Comparison of ENCODE assay signal across 22 cellular contexts in genomic region chr18:74197705-74198341, GRCh38. TPM values are rescaled to one million over a fixed set of nuclear protein-coding genes. Genes with fewer than 3 reads are reported as not detected.
DNase-seq lines count a peak whose midpoint lies in the region; ATAC-seq, FAIRE-seq and TF ChIP-seq lines count a peak whose summit lies in the region.
"Had no signal": no experiment of that assay in that cellular context is flagged by ENCODE, and none has a peak within 500 bp of the region (broad histone marks: within the 10 kb centered on the region; RNA-seq: fewer than 3 reads in every experiment).

No MANE protein-coding gene starts in this region.

- H3K27ac Mint-ChIP-seq in Calu3 (ENCODE audit: unreplicated experiment) (no peak overlapping the region), T-helper 17 cell (no peak overlapping the region)
- H3K27ac Mint-ChIP-seq: activated CD8-positive, alpha-beta T cell treated with anti-CD3 and anti-CD28 coated beads for 36 hours; T-cell had no signal

- intact Hi-C loops in Calu3 (cut with micrococcal nuclease; ENCODE audit: unreplicated experiment) (loop anchor here (2.0 to 5.0 kb wide), 3 partner anchors 37 to 294 kb away; partner anchors contain the start of gene CYB5A), left colon (cut with DNase I, micrococcal nuclease) (loop anchor here (2.0 to 10.0 kb wide), 2 partner anchors 143 to 147 kb away; no protein-coding TSS in a partner anchor), pancreas (cut with DNase I) (loop anchor here in 2 of 3 donors (5.0 to 10.0 kb wide), 2 partner anchors 144 to 347 kb away; no protein-coding TSS in a partner anchor), adrenal gland (cut with DNase I) (loop anchor here (2.0 to 10.0 kb wide), 3 partner anchors 145 to 357 kb away; no protein-coding TSS in a partner anchor)

- no TSS peak for BruUV-seq in Calu3 (replicated peaks; lab: Mats Ljungman, UMichigan)

- no peak overlapping the region for H3K27ac ChIP-seq in OCI-LY1 (ENCODE audit: low read depth, low read length, poor library complexity, severe bottlenecking)
- peak overlapping the region in 1 of 4 donors; percentile 19 for H3K27ac ChIP-seq in pancreas
- H3K27ac ChIP-seq in adrenal gland, result no peak overlapping the region
- H3K27ac ChIP-seq: esophagus squamous epithelium, neutrophil, sigmoid colon, VCaP had no signal

- H3F3A ChIP-seq in OCI-LY1 (ENCODE audit: insufficient read depth, low read length), result no peaks in the 10 kb centered on the region

- DNase-seq in Calu3 (peak; percentile 49), left colon (peak; percentile 51 to 74), pancreas (peak in 2 of 6 donors; percentile 44 to 80), T-helper 17 cell (no peak), germinal center (ENCODE audit: low spot score) (no peak), NCI-H146 treated with DMSO at 0.1 percent for 48 hours (lab: John Stamatoyannopoulos, UW; ENCODE audit: unreplicated experiment) (no peak), adrenal gland (no peak)
- DNase-seq: activated CD8-positive, alpha-beta T cell treated with anti-CD3 and anti-CD28 coated beads for 36 hours; activated T-cell treated with anti-CD3 and anti-CD28 coated beads, Interleukin-2, amount 50 U/mL, for 4 hours; esophagus squamous epithelium; GDM1; KBM-7; NCI-H1105; sigmoid colon; stimulated activated CD4-positive, alpha-beta T cell treated with anti-CD3 and anti-CD28 coated beads, Interleukin-1b, Interleukin-23, amount 100 ng/mL, for 48 hours; substantia nigra; T-cell had no signal

- no peak for TF ChIP-seq POLR2A in adrenal gland (IDR thresholded peaks at IDR 0.05)

- FAIRE-seq in pancreas (lab: Jason Lieb, UNC), result no peak
- FAIRE-seq: bronchial epithelial cell, GM12891 had no signal

- 63% methylated on average over 11 of the region's 11 CpGs for WGBS in pancreas, 2 donors
- 72 to 83% (median 77%) methylated on average over 6 to 11 of the region's 11 CpGs for WGBS in adrenal gland, 4 donors

- peaks cover 16% of the 10 kb centered on the region for H3K27me3 Mint-ChIP-seq in Calu3 (ENCODE audit: unreplicated experiment)
- H3K27me3 Mint-ChIP-seq in T-helper 17 cell, result peaks cover 10% of the 10 kb centered on the region
- H3K27me3 Mint-ChIP-seq: activated CD8-positive, alpha-beta T cell treated with anti-CD3 and anti-CD28 coated beads for 36 hours had no signal

- ATAC-seq in left colon (peak; percentile 94), pancreas (peak; percentile 31 to 66 (median 48)), T-helper 17 cell (no peak)
- ATAC-seq: activated CD8-positive, alpha-beta T cell treated with anti-CD3 and anti-CD28 coated beads for 36 hours; activated T-cell treated with anti-CD3 and anti-CD28 coated beads, Interleukin-2, amount 50 U/mL, for 4 hours; T-cell had no signal

- H3K4me1 ChIP-seq in OCI-LY1 (ENCODE audit: insufficient read depth, low read length, severe bottlenecking), result peaks cover 15% of the 10 kb centered on the region
- peaks cover 8 to 15% (median 10%) of the 10 kb centered on the region in 3 donors for H3K4me1 ChIP-seq in pancreas
- H3K4me1 ChIP-seq in adrenal gland (replicated peaks in 1 of 2), result peaks cover 0 to 4% of the 10 kb centered on the region in 2 donors

- H3K36me3 ChIP-seq in OCI-LY1 (ENCODE audit: insufficient read depth, low read length) (no peaks in the 10 kb centered on the region), pancreas (no peaks in the 10 kb centered on the region), adrenal gland (replicated peaks in 1 of 2) (no peaks in the 10 kb centered on the region)
- H3K36me3 ChIP-seq: esophagus squamous epithelium, neutrophil, sigmoid colon had no signal

- no peak overlapping the region for H3K9ac ChIP-seq in OCI-LY1 (ENCODE audit: low read length)

- H3K4me2 ChIP-seq in OCI-LY1 (ENCODE audit: low read length), result no peak overlapping the region

- H3K9me3 Mint-ChIP-seq in Calu3 (ENCODE audit: low read depth, unreplicated experiment), result no peaks in the 10 kb centered on the region
- H3K9me3 Mint-ChIP-seq: activated CD8-positive, alpha-beta T cell treated with anti-CD3 and anti-CD28 coated beads for 36 hours; activated T-cell treated with anti-CD3 and anti-CD28 coated beads, Interleukin-2, amount 50 U/mL, for 4 hours; T-cell had no signal

- H3K4me3 ChIP-seq in OCI-LY1 (ENCODE audit: low read depth, low read length, poor library complexity, severe bottlenecking), result no peak overlapping the region
- H3K4me3 ChIP-seq in pancreas, result no peak overlapping the region
- H3K4me3 ChIP-seq in adrenal gland, result no peak overlapping the region
- H3K4me3 ChIP-seq: esophagus squamous epithelium, sigmoid colon had no signal

- CTCF ChIA-PET in Calu3 (lab: Charles Lee), result interaction anchor here (0.8 to 2.6 kb wide), 9 partner anchors 12 to 150 kb away, joined by 3 to 21 read pairs (median 4); no protein-coding TSS in a partner anchor

- H3K27me3 ChIP-seq in OCI-LY1 (ENCODE audit: insufficient read depth, low read length), result no peaks in the 10 kb centered on the region
- H3K27me3 ChIP-seq in pancreas, result no peaks in the 10 kb centered on the region
- H3K27me3 ChIP-seq in adrenal gland, result no peaks in the 10 kb centered on the region

- H3K4me3 Mint-ChIP-seq in Calu3 (ENCODE audit: low read depth, unreplicated experiment) (no peak overlapping the region), T-helper 17 cell (no peak overlapping the region)
- H3K4me3 Mint-ChIP-seq: activated CD8-positive, alpha-beta T cell treated with anti-CD3 and anti-CD28 coated beads for 36 hours; activated T-cell treated with anti-CD3 and anti-CD28 coated beads, Interleukin-2, amount 50 U/mL, for 4 hours; T-cell had no signal

- no peaks in the 10 kb centered on the region for H4K20me1 ChIP-seq in OCI-LY1 (ENCODE audit: insufficient read depth, low read length)

- H3K4me1 Mint-ChIP-seq in Calu3 (ENCODE audit: low read depth, unreplicated experiment) (peaks cover 24% of the 10 kb centered on the region), T-helper 17 cell (peaks cover 8% of the 10 kb centered on the region)

- H3K36me3 Mint-ChIP-seq in Calu3 (ENCODE audit: insufficient read depth, unreplicated experiment), result peaks cover 5% of the 10 kb centered on the region
- no peaks in the 10 kb centered on the region for H3K36me3 Mint-ChIP-seq in T-helper 17 cell (ENCODE audit: low read depth)
- H3K36me3 Mint-ChIP-seq: T-cell had no signal

- TF ChIP-seq CTCF in Calu3 (IDR thresholded peaks at IDR 0.05; ENCODE audit: unreplicated experiment) (no peak), OCI-LY1 (IDR thresholded peaks at IDR 0.05; ENCODE audit: low read length) (no peak), pancreas (IDR thresholded peaks at IDR 0.05) (no peak), adrenal gland (IDR thresholded peaks at IDR 0.05) (no peak)

- H3K79me2 ChIP-seq in OCI-LY1 (ENCODE audit: insufficient read depth, low read length), result no peaks in the 10 kb centered on the region

- no peaks in the 10 kb centered on the region for H3K9me2 ChIP-seq in OCI-LY1 (ENCODE audit: low read depth, low read length)

- peak overlapping the region; percentile 85; the same call in 1 of the 2 replicates for H2AFZ ChIP-seq in OCI-LY1 (ENCODE audit: low read length)

- H3K9me3 ChIP-seq in OCI-LY1 (ENCODE audit: low read length) (no peaks in the 10 kb centered on the region), pancreas (no peaks in the 10 kb centered on the region), T-helper 17 cell (ENCODE audit: control insufficient read depth, low read length, poor library complexity, severe bottlenecking) (no peaks in the 10 kb centered on the region), adrenal gland (replicated peaks in 1 of 3) (no peaks in the 10 kb centered on the region)
- H3K9me3 ChIP-seq: esophagus squamous epithelium, neutrophil, sigmoid colon had no signal

RNA-seq across cellular contexts. Expression of gene TIMM21, which starts 49.5 kb away (rescaled TPM):
- total RNA-seq in Calu3 (2022) (44.9 and 46.7 TPM in 2 replicates), left colon (10 to 100 TPM; 24.7 to 27.5 TPM), pancreas (10 to 100 TPM in 3 of 6 donors, 1 to 10 TPM in 3; 6.0 to 13.3 (median 10.0) TPM), T-helper 17 cell (10 to 100 TPM; 10.3 to 12.1 TPM), adrenal gland (10 to 100 TPM in 7 of 8 donors, 1 to 10 TPM in 1; 7.1 to 40.4 (median 34.2) TPM)
- polyA plus RNA-seq in pancreas (10 to 100 TPM in 1 of 2 donors, 1 to 10 TPM in 1; 7.5 to 14.3 TPM), adrenal gland (100 to 1,000 TPM in 1 of 3 donors, 10 to 100 TPM in 2; 17.7 to 102 (median 18.2) TPM)

RNA-seq across cellular contexts. Expression of gene FBXO15, which starts 50.2 kb away (rescaled TPM):
- total RNA-seq in Calu3 (2022), result 1.5 and 1.7 TPM in 2 replicates
- under 1 TPM in 1 of 2 donors, not detected in 1; 0.42 TPM for total RNA-seq in left colon
- 1 to 10 TPM in 1 of 6 donors, under 1 TPM in 5; 0.37 to 2.5 (median 0.71) TPM for total RNA-seq in pancreas
- 1 to 10 TPM; 1.3 to 7.1 TPM for polyA plus RNA-seq in pancreas
- under 1 TPM; 0.63 to 0.75 TPM for total RNA-seq in T-helper 17 cell
- total RNA-seq in adrenal gland, result 1 to 10 TPM in 7 of 8 donors, under 1 TPM in 1; 0.93 to 4.5 (median 2.0) TPM
- 1 to 10 TPM; 2.5 to 8.7 (median 5.7) TPM for polyA plus RNA-seq in adrenal gland
- total RNA-seq: bronchial epithelial cell had no signal

Comparison
In these comparisons a context has a peak if more than half of its experiments do, and no peak if none do; other contexts are left out.
1. DNase-seq: peak in Calu3 (single experiment) and left colon (2 of 2); none in T-helper 17 cell (0 of 3), germinal center (single experiment), NCI-H146 treated with DMSO at 0.1 percent for 48 hours (single experiment) and adrenal gland (0 of 7).